8 cellular contexts compared by ENCODE assay signal in genomic region chr1:10693497-10694273, GRCh38.
DNase-seq lines count a peak whose midpoint lies in the region; ATAC-seq and TF ChIP-seq lines count a peak whose summit lies in the region.

No MANE protein-coding gene starts in this region.

- H3K9me3 Mint-ChIP-seq in activated naive CD4-positive, alpha-beta T cell treated with anti-CD3 and anti-CD28 coated beads, Interleukin-2, amount 10 ng/mL, durations not matched to agents 7 days and 5 days: no peaks in the 10 kb centered on the region

- DNase-seq in GM06990 (ENCODE audit: extremely low read depth, insufficient read length) (peak; percentile 60), RPMI7951 (ENCODE audit: low read depth) (peak; percentile 14)
- DNase-seq in activated naive CD4-positive, alpha-beta T cell treated with anti-CD3 and anti-CD28 coated beads, Interleukin-2, amount 10 ng/mL, durations not matched to agents 7 days and 5 days: peak; percentile 68
- DNase-seq in stimulated activated CD4-positive, alpha-beta T cell treated with anti-CD3 and anti-CD28 coated beads, Interleukin-1b, Interleukin-23, amount 100 ng/mL, for 4 hours (ENCODE audit: low read depth in 2 of 2): peak; percentile 15 to 32

- peak overlapping the region; percentile 88 for H3K4me3 Mint-ChIP-seq in activated naive CD4-positive, alpha-beta T cell treated with anti-CD3 and anti-CD28 coated beads, Interleukin-2, amount 10 ng/mL, durations not matched to agents 7 days and 5 days

- ATAC-seq in HG02763 (IDR thresholded peaks at IDR 0.05; ENCODE audit: unreplicated experiment) (peak; percentile 22), HG03520 (IDR thresholded peaks at IDR 0.05; ENCODE audit: unreplicated experiment) (no peak), HG02870 (IDR thresholded peaks at IDR 0.05; ENCODE audit: unreplicated experiment) (no peak)

- no peak overlapping the region for H3K9ac ChIP-seq in iPS-15b (ENCODE audit: low read depth, low read length)

- H3K36me3 ChIP-seq in GM06990 (ENCODE audit: control insufficient read depth, insufficient read depth, low read length) (no peaks in the 10 kb centered on the region), iPS-15b (ENCODE audit: control insufficient read depth, insufficient read depth, low read length) (no peaks in the 10 kb centered on the region)

- no peaks in the 10 kb centered on the region for H3K4me1 ChIP-seq in iPS-15b (ENCODE audit: control insufficient read depth, insufficient read depth, low read length)

- TF ChIP-seq CTCF in GM06990 (IDR thresholded peaks at IDR 0.05; ENCODE audit: insufficient read depth, low read length, poor library complexity, severe bottlenecking): no peak

- H3K27ac Mint-ChIP-seq in activated naive CD4-positive, alpha-beta T cell treated with anti-CD3 and anti-CD28 coated beads, Interleukin-2, amount 10 ng/mL, durations not matched to agents 7 days and 5 days: peak overlapping the region; percentile 89

- H3K36me3 Mint-ChIP-seq in activated naive CD4-positive, alpha-beta T cell treated with anti-CD3 and anti-CD28 coated beads, Interleukin-2, amount 10 ng/mL, durations not matched to agents 7 days and 5 days: peaks cover 2% of the 10 kb centered on the region

- peaks cover 32% of the 10 kb centered on the region for H3K27me3 Mint-ChIP-seq in activated naive CD4-positive, alpha-beta T cell treated with anti-CD3 and anti-CD28 coated beads, Interleukin-2, amount 10 ng/mL, durations not matched to agents 7 days and 5 days

- peaks cover 28% of the 10 kb centered on the region for H3K4me1 Mint-ChIP-seq in activated naive CD4-positive, alpha-beta T cell treated with anti-CD3 and anti-CD28 coated beads, Interleukin-2, amount 10 ng/mL, durations not matched to agents 7 days and 5 days

- no peaks in the 10 kb centered on the region; the same call in 1 of the 2 replicates for H3K27me3 ChIP-seq in GM06990 (replicated peaks; ENCODE audit: control insufficient read depth, insufficient read depth, low read length)
- H3K27me3 ChIP-seq in iPS-15b (ENCODE audit: control insufficient read depth, insufficient read depth, low read length): peaks cover 12% of the 10 kb centered on the region

- no peaks in the 10 kb centered on the region for H3K9me3 ChIP-seq in iPS-15b (ENCODE audit: control insufficient read depth, insufficient read depth, low read length)

- CTCF ChIA-PET in activated naive CD4-positive, alpha-beta T cell treated with anti-CD3 and anti-CD28 coated beads, Interleukin-2, amount 10 ng/mL, durations not matched to agents 7 days and 5 days (lab: Charles Lee): interaction anchor here (2.1 kb wide), 1 partner anchor 186 kb away, joined by 11 read pairs; no protein-coding TSS in a partner anchor

- peak overlapping the region; percentile 78 for H3K4me3 ChIP-seq in GM06990 (replicated peaks; ENCODE audit: low read depth, low read length)
- peak overlapping the region; percentile 54 for H3K4me3 ChIP-seq in iPS-15b (ENCODE audit: low read depth, low read length)

Comparison
In these comparisons a context has a peak if more than half of its experiments do, and no peak if none do; other contexts are left out.
1. DNase-seq: peak in every context shown above with its lines; median percentile 68 in activated naive CD4-positive, alpha-beta T cell treated with anti-CD3 and anti-CD28 coated beads, Interleukin-2, amount 10 ng/mL, durations not matched to agents 7 days and 5 days; 60 in GM06990; 24 in stimulated activated CD4-positive, alpha-beta T cell treated with anti-CD3 and anti-CD28 coated beads, Interleukin-1b, Interleukin-23, amount 100 ng/mL, for 4 hours; 14 in RPMI7951.